21 cellular contexts compared by ENCODE assay signal in genomic region chr5:32534056-32534455, GRCh38. TPM values are rescaled to one million over a fixed set of nuclear protein-coding genes. Genes with fewer than 3 reads are reported as not detected.
DNase-seq lines count a peak whose midpoint lies in the region; ATAC-seq and TF ChIP-seq lines count a peak whose summit lies in the region.
"Had no signal": no experiment of that assay in that cellular context is flagged by ENCODE, and none has a peak within 500 bp of the region (broad histone marks: within the 10 kb centered on the region; RNA-seq: fewer than 3 reads in every experiment).

No MANE protein-coding gene starts in this region.

- no peaks in the 10 kb centered on the region for H3K9me3 Mint-ChIP-seq in activated CD4-positive, alpha-beta T cell treated with anti-CD3 and anti-CD28 coated beads for 36 hours (ENCODE audit: low read depth)
- H3K9me3 Mint-ChIP-seq in activated CD4-positive, alpha-beta memory T cell treated with anti-CD3 and anti-CD28 coated beads for 36 hours, result no peaks in the 10 kb centered on the region
- H3K9me3 Mint-ChIP-seq: activated B cell treated with CpG ODN at 0.5 μM for 24 hours, HFFc6 had no signal

- peak overlapping the region; percentile 9 for H3K4me3 Mint-ChIP-seq in activated CD4-positive, alpha-beta T cell treated with anti-CD3 and anti-CD28 coated beads for 36 hours
- peak overlapping the region; percentile 57 for H3K4me3 Mint-ChIP-seq in activated CD4-positive, alpha-beta memory T cell treated with anti-CD3 and anti-CD28 coated beads for 36 hours
- H3K4me3 Mint-ChIP-seq: activated B cell treated with CpG ODN at 0.5 μM for 24 hours, HFFc6 had no signal

- ATAC-seq in activated CD4-positive, alpha-beta T cell treated with anti-CD3 and anti-CD28 coated beads for 36 hours, result no peak
- ATAC-seq in GM21423 (IDR thresholded peaks at IDR 0.05; ENCODE audit: unreplicated experiment) (no peak), GM18870 (IDR thresholded peaks at IDR 0.05; ENCODE audit: unreplicated experiment) (no peak), HG03469 (IDR thresholded peaks at IDR 0.05; ENCODE audit: unreplicated experiment) (no peak)

- H3K27me3 Mint-ChIP-seq in activated CD4-positive, alpha-beta T cell treated with anti-CD3 and anti-CD28 coated beads for 36 hours, result no peaks in the 10 kb centered on the region
- no peaks in the 10 kb centered on the region for H3K27me3 Mint-ChIP-seq in activated CD4-positive, alpha-beta memory T cell treated with anti-CD3 and anti-CD28 coated beads for 36 hours
- H3K27me3 Mint-ChIP-seq: activated B cell treated with CpG ODN at 0.5 μM for 24 hours had no signal

- H3K4me3 ChIP-seq in AG10803 (ENCODE audit: low read length), result no peak overlapping the region
- H3K4me3 ChIP-seq in fibroblast of villous mesenchyme (ENCODE audit: low read depth, low read length), result no peak overlapping the region
- H3K4me3 ChIP-seq: esophagus muscularis mucosa, spleen had no signal

- peaks cover 25% of the 10 kb centered on the region for H3K36me3 Mint-ChIP-seq in activated CD4-positive, alpha-beta T cell treated with anti-CD3 and anti-CD28 coated beads for 36 hours (ENCODE audit: low read depth)
- H3K36me3 Mint-ChIP-seq in activated CD4-positive, alpha-beta memory T cell treated with anti-CD3 and anti-CD28 coated beads for 36 hours, result peaks cover 24% of the 10 kb centered on the region

- CTCF ChIA-PET in activated CD4-positive, alpha-beta T cell treated with anti-CD3 and anti-CD28 coated beads for 36 hours (lab: Charles Lee), result interaction anchor here (0.5 to 1.3 kb wide), 2 partner anchors 56 to 695 kb away, joined by 4 to 5 read pairs; no protein-coding TSS in a partner anchor
- CTCF ChIA-PET in activated CD4-positive, alpha-beta memory T cell treated with anti-CD3 and anti-CD28 coated beads for 36 hours (lab: Charles Lee), result interaction anchor here (1.4 kb wide), 1 partner anchor 56 kb away, joined by 11 read pairs; no protein-coding TSS in a partner anchor

- no peak overlapping the region for H3K27ac Mint-ChIP-seq in activated CD4-positive, alpha-beta T cell treated with anti-CD3 and anti-CD28 coated beads for 36 hours
- H3K27ac Mint-ChIP-seq in activated CD4-positive, alpha-beta memory T cell treated with anti-CD3 and anti-CD28 coated beads for 36 hours, result peak overlapping the region; percentile 1
- H3K27ac Mint-ChIP-seq: activated B cell treated with CpG ODN at 0.5 μM for 24 hours, HFFc6 had no signal

- H3K4me1 Mint-ChIP-seq in activated CD4-positive, alpha-beta T cell treated with anti-CD3 and anti-CD28 coated beads for 36 hours, result peaks cover 75% of the 10 kb centered on the region
- H3K4me1 Mint-ChIP-seq in activated CD4-positive, alpha-beta memory T cell treated with anti-CD3 and anti-CD28 coated beads for 36 hours (ENCODE audit: low read depth), result peaks cover 76% of the 10 kb centered on the region

- POLR2A ChIA-PET in activated CD4-positive, alpha-beta T cell treated with anti-CD3 and anti-CD28 coated beads for 36 hours (lab: Charles Lee), result interaction anchor here (0.7 to 1.1 kb wide), 3 partner anchors 21 to 76 kb away, joined by 6 to 8 read pairs (median 6); no protein-coding TSS in a partner anchor
- POLR2A ChIA-PET in activated CD4-positive, alpha-beta memory T cell treated with anti-CD3 and anti-CD28 coated beads for 36 hours (lab: Charles Lee), result interaction anchor here (0.6 to 3.8 kb wide), 4 partner anchors 51 to 89 kb away, joined by 3 to 47 read pairs (median 3); partner anchors contain the start of genes SUB1 and ZFR

- DNase-seq in activated CD4-positive, alpha-beta T cell treated with anti-CD3 and anti-CD28 coated beads for 36 hours, result no peak
- no peak for DNase-seq in activated CD4-positive, alpha-beta T cell treated with anti-CD3 and anti-CD28 coated beads, Interleukin-2, amount 50 U/mL, for 1 hour
- peak; percentile 38 for DNase-seq in AG10803 (ENCODE audit: low read depth)
- no peak for DNase-seq in activated CD4-positive, alpha-beta memory T cell treated with anti-CD3 and anti-CD28 coated beads for 36 hours
- peak; percentile 39 for DNase-seq in fibroblast of villous mesenchyme (ENCODE audit: low read depth)
- DNase-seq: activated B cell treated with CpG ODN at 0.5 μM for 24 hours; activated CD8-positive, alpha-beta memory T cell treated with anti-CD3 and anti-CD28 coated beads, Interleukin-2, amount 50 U/mL, for 4 hours; caudate nucleus; DMS53; HFFc6; hypothalamus; Kasumi-1; midbrain; NCI-H1092 treated with DMSO at 0.1 percent for 48 hours; NCI-H2107; NCI-H524; spleen had no signal

- intact Hi-C loops in activated CD4-positive, alpha-beta T cell treated with anti-CD3 and anti-CD28 coated beads for 36 hours (cut with DNase I, micrococcal nuclease), result loop anchor here (5.0 kb wide), 2 partner anchors 92 to 1473 kb away; partner anchors contain the start of genes AMACR (in 1 of the 2) and ZFR (in 1 of the 2)
- intact Hi-C loops in activated CD4-positive, alpha-beta memory T cell treated with anti-CD3 and anti-CD28 coated beads for 36 hours (cut with micrococcal nuclease), result loop anchor here (5.0 kb wide), 1 partner anchor 908 kb away; the partner anchor contains the start of gene TARS1

- TF ChIP-seq CTCF in AG10803 (conservative IDR thresholded peaks at IDR 0.05; ENCODE audit: low read length) (no peak), fibroblast of villous mesenchyme (IDR thresholded peaks at IDR 0.05; ENCODE audit: insufficient read depth, low read depth, low read length) (no peak)

RNA-seq across cellular contexts. Expression of gene SUB1, which starts 51.3 kb away (rescaled TPM):
- total RNA-seq in activated CD4-positive, alpha-beta T cell treated with anti-CD3 and anti-CD28 coated beads for 36 hours, result 100 to 1,000 TPM; 418 to 458 TPM
- total RNA-seq in activated CD4-positive, alpha-beta memory T cell treated with anti-CD3 and anti-CD28 coated beads for 36 hours, result 100 to 1,000 TPM; 528 to 531 TPM
- 105 and 142 TPM in 2 replicates for total RNA-seq in fibroblast of villous mesenchyme

Comparison
In these comparisons a context has a peak if more than half of its experiments do, and no peak if none do; other contexts are left out.
1. DNase-seq: peak in AG10803 (single experiment) and fibroblast of villous mesenchyme (single experiment); none in activated CD4-positive, alpha-beta T cell treated with anti-CD3 and anti-CD28 coated beads for 36 hours (single experiment), activated CD4-positive, alpha-beta T cell treated with anti-CD3 and anti-CD28 coated beads, Interleukin-2, amount 50 U/mL, for 1 hour (single experiment) and activated CD4-positive, alpha-beta memory T cell treated with anti-CD3 and anti-CD28 coated beads for 36 hours (single experiment).